16 cellular contexts compared by ENCODE assay signal in the genomic region with DNA sequence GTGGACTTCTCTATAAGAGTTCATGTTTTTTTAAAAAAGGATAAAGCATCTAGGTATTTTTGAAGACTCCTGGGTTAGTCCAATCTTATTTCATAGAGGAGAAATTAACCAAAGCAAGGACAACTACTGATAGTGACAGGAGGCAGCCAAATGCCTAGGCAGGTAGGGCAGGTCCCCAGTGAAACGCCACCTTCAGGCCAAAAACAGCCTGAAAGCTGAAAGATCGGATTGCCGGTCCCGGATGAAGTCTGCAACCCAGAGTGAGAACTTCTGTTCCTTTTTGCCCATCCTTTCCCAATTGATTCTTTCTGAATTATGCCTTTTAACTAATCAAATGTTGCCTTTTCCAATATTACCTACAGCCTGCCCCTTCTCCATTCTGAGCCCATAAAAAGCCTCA. TPM values are rescaled to one million over a fixed set of nuclear protein-coding genes. Genes with fewer than 3 reads are reported as not detected.
DNase-seq lines count a peak whose midpoint lies in the region; ATAC-seq and TF ChIP-seq lines count a peak whose summit lies in the region.
"Had no signal": no experiment of that assay in that cellular context is flagged by ENCODE, and none has a peak within 500 bp of the region (broad histone marks: within the 10 kb centered on the region; RNA-seq: fewer than 3 reads in every experiment).

No MANE protein-coding gene starts in this region.

- no peaks in the 10 kb centered on the region for H3K36me3 Mint-ChIP-seq in neural crest cell (ENCODE audit: low read depth)
- H3K36me3 Mint-ChIP-seq: activated naive CD4-positive, alpha-beta T cell treated with anti-CD3 and anti-CD28 coated beads, Interleukin-2, amount 50 U/mL, for 24 hours had no signal

- no peaks in the 10 kb centered on the region for H3K4me1 ChIP-seq in colonic mucosa
- H3K4me1 ChIP-seq: upper lobe of left lung had no signal

- H3K36me3 ChIP-seq in colonic mucosa = no peaks in the 10 kb centered on the region
- H3K36me3 ChIP-seq: upper lobe of left lung had no signal

- no peaks in the 10 kb centered on the region for H3K9me3 ChIP-seq in colonic mucosa
- H3K9me3 ChIP-seq: upper lobe of left lung had no signal

- H3K4me3 ChIP-seq in LNCaP clone FGC (ENCODE audit: low read depth, low read length) (no peak overlapping the region), colonic mucosa (no peak overlapping the region)
- H3K4me3 ChIP-seq: dorsolateral prefrontal cortex, SK-N-MC, upper lobe of left lung had no signal

- ATAC-seq in HG03175 (IDR thresholded peaks at IDR 0.05; ENCODE audit: unreplicated experiment) = no peak
- ATAC-seq in HG02938 (IDR thresholded peaks at IDR 0.05; ENCODE audit: unreplicated experiment) = no peak

- H3K27me3 ChIP-seq in colonic mucosa = no peaks in the 10 kb centered on the region
- H3K27me3 ChIP-seq: dorsolateral prefrontal cortex, upper lobe of left lung had no signal

- no peak overlapping the region for H3K27ac ChIP-seq in colonic mucosa
- H3K27ac ChIP-seq: dorsolateral prefrontal cortex, SK-N-MC, upper lobe of left lung had no signal

- intact Hi-C loops in colonic mucosa (cut with DNase I) = no loop called here

- DNase-seq in ELR (ENCODE audit: low read depth) = peak; percentile 4
- no peak for DNase-seq in LNCaP clone FGC (ENCODE audit: low read depth)
- peak; percentile 38 for DNase-seq in colonic mucosa
- DNase-seq in neural crest cell (ENCODE audit: low read depth, low spot score) = no peak
- DNase-seq in globus pallidus (ENCODE audit: low spot score) = no peak
- no peak for DNase-seq in SIG-M5 (lab: John Stamatoyannopoulos, UW)
- DNase-seq: activated CD4-positive, alpha-beta T cell treated with anti-CD3 and anti-CD28 coated beads, Interleukin-2, amount 50 U/mL, for 1 hour; DMS53; dorsolateral prefrontal cortex; hippocampal formation; KBM-7; upper lobe of left lung had no signal

- H3K4me3 Mint-ChIP-seq in neural crest cell = no peak overlapping the region
- H3K4me3 Mint-ChIP-seq: activated naive CD4-positive, alpha-beta T cell treated with anti-CD3 and anti-CD28 coated beads, Interleukin-2, amount 50 U/mL, for 24 hours had no signal

- H3K27me3 Mint-ChIP-seq in neural crest cell (ENCODE audit: low read depth) = no peaks in the 10 kb centered on the region
- H3K27me3 Mint-ChIP-seq: activated naive CD4-positive, alpha-beta T cell treated with anti-CD3 and anti-CD28 coated beads, Interleukin-2, amount 50 U/mL, for 24 hours had no signal

- no peaks in the 10 kb centered on the region for H3K4me1 Mint-ChIP-seq in neural crest cell
- H3K4me1 Mint-ChIP-seq: activated naive CD4-positive, alpha-beta T cell treated with anti-CD3 and anti-CD28 coated beads, Interleukin-2, amount 50 U/mL, for 24 hours had no signal

- H3K27ac Mint-ChIP-seq in neural crest cell (ENCODE audit: unreplicated experiment) = no peak overlapping the region
- H3K27ac Mint-ChIP-seq: activated naive CD4-positive, alpha-beta T cell treated with anti-CD3 and anti-CD28 coated beads, Interleukin-2, amount 50 U/mL, for 24 hours had no signal

- TF ChIP-seq CTCF in LNCaP clone FGC (IDR thresholded peaks at IDR 0.05; ENCODE audit: control insufficient read depth, extremely low read depth, insufficient read depth) (peak; percentile 36), colonic mucosa (IDR thresholded peaks at IDR 0.05) (peak; percentile 33), neural crest cell (conservative IDR thresholded peaks at IDR 0.05) (peak; percentile 57)

- H3K9me3 Mint-ChIP-seq in neural crest cell = no peaks in the 10 kb centered on the region
- H3K9me3 Mint-ChIP-seq: activated naive CD4-positive, alpha-beta T cell treated with anti-CD3 and anti-CD28 coated beads, Interleukin-2, amount 50 U/mL, for 24 hours had no signal

- no peak overlapping the region for H3K9ac ChIP-seq in colonic mucosa (ENCODE audit: low read depth in 2 of 2, low read length in 2 of 2)

RNA-seq across cellular contexts. Expression of a gene that starts 6.1 kb away (rescaled TPM):
- 1 to 10 TPM; 6.7 to 10.0 TPM for total RNA-seq in colonic mucosa
- total RNA-seq in neural crest cell = 4.3 and 5.9 TPM in 2 replicates

Comparison
In these comparisons a context has a peak if more than half of its experiments do, and no peak if none do; other contexts are left out.
1. DNase-seq: peak in ELR (single experiment) and colonic mucosa (single experiment); none in LNCaP clone FGC (single experiment), neural crest cell (single experiment), globus pallidus (single experiment) and SIG-M5 (single experiment).
2. Peak in every context shown above with its lines, with median percentiles within 50 percentile points of each other: CTCF ChIP-seq.